In the genomic region with DNA sequence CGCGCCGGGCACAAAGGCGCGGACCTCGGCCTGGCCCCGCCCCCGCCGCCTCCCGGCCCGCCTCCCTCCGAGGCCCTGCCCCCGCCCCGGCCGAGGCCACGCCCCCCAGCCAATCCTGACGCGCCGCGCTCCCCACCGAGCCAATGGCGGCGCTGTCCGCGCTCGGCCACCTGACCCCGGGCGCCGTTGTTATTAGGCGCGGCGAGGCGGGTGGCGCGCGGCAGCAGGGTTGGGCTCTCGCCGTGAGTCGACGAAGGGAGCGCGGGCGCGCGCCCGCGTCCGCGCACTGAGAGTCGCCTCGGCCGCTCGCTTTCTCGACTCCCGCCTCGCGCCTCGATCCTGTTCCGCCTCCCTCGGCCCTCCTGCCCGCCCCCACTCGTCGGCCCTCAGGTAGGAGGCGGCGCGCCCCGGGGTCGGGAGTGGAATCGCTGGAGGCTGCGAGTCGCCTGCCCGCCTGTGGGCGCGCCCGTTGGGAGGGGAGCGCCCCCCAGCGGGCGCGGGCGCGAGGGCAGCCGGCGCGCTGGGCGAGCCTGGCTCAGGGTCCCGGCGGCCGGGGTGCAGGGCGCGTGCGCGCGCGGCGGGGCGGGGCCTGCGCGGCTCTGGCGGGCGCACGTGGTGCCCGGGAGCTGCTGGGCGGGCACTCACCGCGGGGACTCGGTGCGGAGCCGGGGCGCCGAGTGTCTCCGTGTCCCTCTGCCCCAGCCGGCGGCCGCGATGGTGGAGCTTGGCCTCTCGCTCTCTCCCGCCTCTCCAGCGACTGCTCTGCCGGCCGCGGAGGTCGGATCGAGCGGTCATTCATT, we compare ENCODE assay signal across 8 cellular contexts. TPM values are rescaled to one million over a fixed set of nuclear protein-coding genes. Genes with fewer than 3 reads are reported as not detected.
DNase-seq lines count a peak whose midpoint lies in the region; ATAC-seq and TF ChIP-seq lines count a peak whose summit lies in the region.

No MANE protein-coding gene starts in this region.

- DNase-seq in 8988T (peak; percentile 91), NCI-H460 (ENCODE audit: extremely low read depth, low read depth) (peak; percentile 86), adrenal gland (peak; percentile 69 to 89 (median 81)), right cardiac atrium (peak; percentile 84 to 94 (median 91)), psoas muscle (peak; percentile 81 to 89), UCSD-AML1 (lab: John Stamatoyannopoulos, UW; ENCODE audit: unreplicated experiment) (no peak)

- H3K36me3 ChIP-seq in adrenal gland (replicated peaks in 1 of 2) (no peaks in the 10 kb centered on the region), psoas muscle (ENCODE audit: insufficient read depth in 1 of 2, low read depth in 1 of 2) (no peaks in the 10 kb centered on the region)

- peak overlapping the region in 1 of 4 donors; percentile 51 for H3K4me3 ChIP-seq in adrenal gland
- H3K4me3 ChIP-seq in right cardiac atrium (ENCODE audit: low read length) = peak overlapping the region; percentile 48
- peak overlapping the region; percentile 67 for H3K4me3 ChIP-seq in psoas muscle

- 0 to 2% (median 1%) methylated on average over 11 to 122 of the region's 124 CpGs for WGBS in adrenal gland, 4 donors
- WGBS in right cardiac atrium = 2% methylated on average over 120 of the region's 124 CpGs
- 1 to 2% (median 1%) methylated on average over 72 to 121 of the region's 124 CpGs for WGBS in psoas muscle, 3 donors

- H3K4me1 ChIP-seq in adrenal gland (replicated peaks in 1 of 2) (peaks cover 0 to 15% of the 10 kb centered on the region in 2 donors), right cardiac atrium (ENCODE audit: control insufficient read depth, insufficient read depth, low read length) (peaks cover 2% of the 10 kb centered on the region), psoas muscle (peaks cover 26% of the 10 kb centered on the region)

- H3K27ac ChIP-seq in adrenal gland = peak overlapping the region in 1 of 5 donors; percentile 30
- H3K27ac ChIP-seq in right cardiac atrium (ENCODE audit: low read length) = no peak overlapping the region
- H3K27ac ChIP-seq in psoas muscle = no peak overlapping the region

- H3K9me3 ChIP-seq in adrenal gland (replicated peaks in 1 of 3) (no peaks in the 10 kb centered on the region), right cardiac atrium (ENCODE audit: control insufficient read depth, low read length) (no peaks in the 10 kb centered on the region), psoas muscle (no peaks in the 10 kb centered on the region)

- ATAC-seq in GM18858 (IDR thresholded peaks at IDR 0.05; ENCODE audit: unreplicated experiment) (peak; percentile 65), HG03064 (IDR thresholded peaks at IDR 0.05; ENCODE audit: low read depth, unreplicated experiment) (peak; percentile 86), right cardiac atrium (peak; percentile 96 to 98), psoas muscle (peak; percentile 98 to 99 (median 99))

- H3K27me3 ChIP-seq in adrenal gland = peaks cover 81% of the 10 kb centered on the region
- H3K27me3 ChIP-seq in right cardiac atrium (ENCODE audit: control insufficient read depth, insufficient read depth) = peaks cover 2% of the 10 kb centered on the region
- peaks cover 7 to 92% (median 42%) of the 10 kb centered on the region in 3 donors for H3K27me3 ChIP-seq in psoas muscle (ENCODE audit: insufficient read depth in 3 of 3, low read length in 2 of 3)

- no peak for TF ChIP-seq POLR2A in adrenal gland (IDR thresholded peaks at IDR 0.05)

- intact Hi-C loops in adrenal gland (cut with DNase I) (no loop called here), right cardiac atrium (cut with DNase I) (no loop called here), psoas muscle (cut with DNase I) (no loop called here)

- TF ChIP-seq CTCF in adrenal gland (IDR thresholded peaks at IDR 0.05) = peak in 3 of 6 experiments; percentile 20 to 46 (median 26)
- peak; percentile 20 for TF ChIP-seq CTCF in psoas muscle (IDR thresholded peaks at IDR 0.05)

RNA-seq across cellular contexts. Expression of a gene that starts 0.4 kb away (rescaled TPM):
- total RNA-seq in NCI-H460 (2014; rRNA removed; shearing (Covaris generic)) = 0.05 TPM in 1 of 2 replicates, not detected in the other
- polyA plus RNA-seq in NCI-H460 (2014; cell fraction: nucleus; rRNA removed) = 0.04 and 0.20 TPM in 2 replicates
- total RNA-seq in adrenal gland (under 1 TPM in 5 of 8 donors, not detected in 3; 0.08 to 0.91 (median 0.14) TPM), right cardiac atrium (1 to 10 TPM in 2 of 4 donors, under 1 TPM in 2; 0.88 to 5.0 (median 1.1) TPM), psoas muscle (1 to 10 TPM in 1 of 4 donors, under 1 TPM in 3; 0.25 to 1.3 (median 0.71) TPM)
- polyA plus RNA-seq in adrenal gland (1 to 10 TPM in 2 of 3 donors, under 1 TPM in 1; 0.27 to 1.3 (median 1.0) TPM), right cardiac atrium (2.7 TPM), psoas muscle (1 to 10 TPM in 1 of 3 donors, under 1 TPM in 2; 0.05 to 1.2 (median 0.45) TPM)
